14 cellular contexts compared by ENCODE assay signal in the genomic region with DNA sequence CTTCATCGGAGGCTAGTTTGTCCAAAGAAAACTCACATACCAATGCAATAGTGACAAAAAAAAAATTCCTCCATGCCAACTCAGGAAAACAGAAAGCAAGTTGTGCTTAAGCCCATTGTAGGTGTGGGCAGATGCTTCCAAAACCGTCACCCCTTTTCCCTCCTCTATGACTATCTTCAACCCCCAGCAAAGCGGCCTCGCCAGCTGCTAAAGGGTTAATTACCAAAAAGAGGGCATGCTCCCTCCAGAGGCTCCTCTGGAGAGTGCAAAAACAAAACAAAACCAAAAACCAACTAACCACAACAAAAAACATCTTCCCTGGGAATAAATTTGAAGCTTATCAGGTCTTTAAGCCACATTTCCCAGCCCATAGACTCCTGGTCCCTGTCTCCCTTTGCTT. TPM values are rescaled to one million over a fixed set of nuclear protein-coding genes. Genes with fewer than 3 reads are reported as not detected.
DNase-seq lines count a peak whose midpoint lies in the region; ATAC-seq and TF ChIP-seq lines count a peak whose summit lies in the region.
"Had no signal": no experiment of that assay in that cellular context is flagged by ENCODE, and none has a peak within 500 bp of the region (broad histone marks: within the 10 kb centered on the region; RNA-seq: fewer than 3 reads in every experiment).

No MANE protein-coding gene starts in this region.

- no peak for ATAC-seq in IMR-90 (ENCODE audit: low read depth)
- ATAC-seq in HG03025 (IDR thresholded peaks at IDR 0.05; ENCODE audit: low FRiP score, unreplicated experiment): no peak
- no peak for ATAC-seq in HG02610 (IDR thresholded peaks at IDR 0.05; ENCODE audit: unreplicated experiment)
- ATAC-seq: CD8-positive, alpha-beta T cell; stimulated activated naive CD8-positive, alpha-beta T cell treated with anti-CD3 and anti-CD28 coated beads, Interleukin-15, Interleukin-2, amounts not matched to agents 100 U/mL and 50 U/mL, for 24 hours had no signal

- peak overlapping the region; percentile 5 to 71; a peak in 1 of 4 replicates for H4K8ac ChIP-seq in IMR-90 (ENCODE audit: low read depth in 2 of 2, low read length in 2 of 2)

- in situ Hi-C loops in IMR-90 (cut with MboI; ENCODE audit: low sequenced_read_pairs): no loop called here

- peak; percentile 53 for TF ChIP-seq CTCF in IMR-90 (conservative IDR thresholded peaks at IDR 0.05; ENCODE audit: low read depth, low read length)

- H2BK120ac ChIP-seq in IMR-90 (ENCODE audit: low read depth, low read length): peak overlapping the region; percentile 75; the same call in 1 of the 2 replicates

- CTCF ChIA-PET in IMR-90 (lab: Yijun Ruan, JAX): interaction anchor here (0.9 to 3.6 kb wide), 4 partner anchors 9 to 49 kb away, joined by 3 to 27 read pairs (median 5); no protein-coding TSS in a partner anchor

- H3K56ac ChIP-seq in IMR-90 (ENCODE audit: extremely low read depth, insufficient read depth, low read length): peak overlapping the region; percentile 86

- H3K9me1 ChIP-seq in IMR-90 (ENCODE audit: insufficient read depth, low read length): peaks cover 24% of the 10 kb centered on the region

- peak overlapping the region; percentile 66 for H3K4me3 ChIP-seq in ACC112 (ENCODE audit: low read depth, low read length)
- peak overlapping the region; percentile 72 for H3K4me3 ChIP-seq in IMR-90 (ENCODE audit: insufficient read depth, low read depth, low read length)
- no peak overlapping the region for H3K4me3 ChIP-seq in mucosa of stomach (ENCODE audit: low read length)
- H3K4me3 ChIP-seq in effector memory CD4-positive, alpha-beta T cell (ENCODE audit: insufficient read depth, low read depth, low read length, poor library complexity, severe bottlenecking): no peak overlapping the region

- no TSS peak for BruUV-seq in IMR-90 (replicated peaks; lab: Mats Ljungman, UMichigan)

- intact Hi-C loops in IMR-90 (cut with micrococcal nuclease): no loop called here

- H2BK15ac ChIP-seq in IMR-90 (ENCODE audit: low read depth, low read length): peak overlapping the region; percentile 37; the same call in 2 of the 3 replicates

- H3K9ac ChIP-seq in IMR-90 (ENCODE audit: low read depth, low read length) (peak overlapping the region; percentile 94), mucosa of stomach (ENCODE audit: low read length) (peak overlapping the region; percentile 76)

- POLR2A ChIA-PET in IMR-90 (lab: Charles Lee; ENCODE audit: unreplicated experiment): interaction anchor here (0.8 to 2.9 kb wide), 3 partner anchors 37 to 49 kb away, joined by 3 to 24 read pairs (median 7); no protein-coding TSS in a partner anchor

- H2BK20ac ChIP-seq in IMR-90 (ENCODE audit: low read depth, low read length): no peak overlapping the region

- no peak overlapping the region for H2AFZ ChIP-seq in ACC112 (ENCODE audit: low read length, unreplicated experiment)
- no peak overlapping the region for H2AFZ ChIP-seq in IMR-90 (replicated peaks; ENCODE audit: low read length, poor library complexity)

- H3K9me3 ChIP-seq in IMR-90 (ENCODE audit: control insufficient read depth, insufficient read depth, low read length) (no peaks in the 10 kb centered on the region), mucosa of stomach (ENCODE audit: control insufficient read depth, low read length) (no peaks in the 10 kb centered on the region)
- H3K9me3 ChIP-seq in effector memory CD4-positive, alpha-beta T cell (ENCODE audit: control insufficient read depth, low read length): no peaks in the 10 kb centered on the region

- H4K91ac ChIP-seq in IMR-90 (ENCODE audit: insufficient read depth, low read depth, low read length): peak overlapping the region; percentile 83

- peak overlapping the region; percentile 97 for H2AK9ac ChIP-seq in IMR-90 (replicated peaks; ENCODE audit: low read depth, low read length, poor library complexity)

- H3K27me3 ChIP-seq in ACC112 (ENCODE audit: insufficient read depth, low read length): peaks cover 12% of the 10 kb centered on the region; the same call in 1 of the 2 replicates
- H3K27me3 ChIP-seq in IMR-90 (ENCODE audit: control insufficient read depth, insufficient read depth, low read length): no peaks in the 10 kb centered on the region
- peaks cover 33% of the 10 kb centered on the region for H3K27me3 ChIP-seq in mucosa of stomach (ENCODE audit: control insufficient read depth, insufficient read depth, low read length)
- H3K27me3 ChIP-seq in effector memory CD4-positive, alpha-beta T cell (replicated peaks; ENCODE audit: control insufficient read depth, insufficient read depth, low read length, poor library complexity, severe bottlenecking): peaks cover 9% of the 10 kb centered on the region

- H4K20me1 ChIP-seq in IMR-90 (ENCODE audit: insufficient read depth, low read length): peaks cover 23% of the 10 kb centered on the region

- H3K36me3 ChIP-seq in ACC112 (ENCODE audit: insufficient read depth, low read length) (no peaks in the 10 kb centered on the region), IMR-90 (ENCODE audit: control insufficient read depth, insufficient read depth, low read length) (peaks cover 3% of the 10 kb centered on the region; the same call in 1 of the 2 replicates), mucosa of stomach (ENCODE audit: control insufficient read depth, insufficient read depth, low read length) (no peaks in the 10 kb centered on the region)
- H3K36me3 ChIP-seq in effector memory CD4-positive, alpha-beta T cell (ENCODE audit: control insufficient read depth, insufficient read depth, low read length): no peaks in the 10 kb centered on the region

- H3K79me1 ChIP-seq in IMR-90 (ENCODE audit: low read depth in 1 of 2, low read length in 2 of 2): peaks cover 17 to 62% of the 10 kb centered on the region in 2 experiments

- H4K5ac ChIP-seq in IMR-90 (ENCODE audit: low read depth, low read length): peak overlapping the region; percentile 1; the same call in 1 of the 2 replicates

- peak overlapping the region; percentile 95 for H3K14ac ChIP-seq in IMR-90 (replicated peaks; ENCODE audit: low read depth, low read length)

- H2AK5ac ChIP-seq in IMR-90 (ENCODE audit: low read depth, low read length): peak overlapping the region; percentile 94

- H3K23ac ChIP-seq in IMR-90 (ENCODE audit: low read depth, low read length): peak overlapping the region; percentile 99

- H3K4ac ChIP-seq in IMR-90 (ENCODE audit: low read depth, low read length): peak overlapping the region; percentile 89

- no CpG with 5 or more reads among the region's 4 CpGs for WGBS in IMR-90 (ENCODE audit: extremely low coverage in 2 of 2, insufficient read length in 1 of 2), 2 experiments

- dilution Hi-C loops in IMR-90 (cut with HindIII; ENCODE audit: low sequenced_read_pairs, unreplicated experiment): no loop called here

- peak overlapping the region; percentile 79 for H2BK5ac ChIP-seq in IMR-90 (ENCODE audit: low read depth, low read length, poor library complexity, severe bottlenecking)

- peak overlapping the region; percentile 83 for H3K18ac ChIP-seq in IMR-90 (ENCODE audit: low read depth, low read length)

- H3K27ac ChIP-seq in ACC112 (ENCODE audit: low read depth, low read length) (no peak overlapping the region), IMR-90 (ENCODE audit: insufficient read depth, low read length) (peak overlapping the region; percentile 76; the same call in 1 of the 2 replicates)
- no peak overlapping the region for H3K27ac ChIP-seq in effector memory CD4-positive, alpha-beta T cell (ENCODE audit: insufficient read depth, low read length, poor library complexity, severe bottlenecking)
- H3K27ac ChIP-seq: HL-60 had no signal

- DNase-seq in IMR-90 (no peak), ecto neural progenitor cell (ENCODE audit: low spot score) (peak; percentile 54), NCI-H128 (lab: John Stamatoyannopoulos, UW; ENCODE audit: unreplicated experiment) (no peak)
- no peak for DNase-seq in effector memory CD4-positive, alpha-beta T cell
- DNase-seq: activated CD4-positive, alpha-beta T cell treated with anti-CD3 and anti-CD28 coated beads for 4 hours; CD8-positive, alpha-beta T cell; dermis blood vessel endothelial cell; NCI-H748 treated with DMSO at 0.1 percent for 48 hours; stimulated activated naive CD8-positive, alpha-beta T cell treated with anti-CD3 and anti-CD28 coated beads, Interleukin-15, Interleukin-2, amounts not matched to agents 100 U/mL and 50 U/mL, for 24 hours had no signal

- H3K79me2 ChIP-seq in ACC112 (ENCODE audit: control insufficient read depth, insufficient read depth, low read length, unreplicated experiment): no peaks in the 10 kb centered on the region

- H3K4me1 ChIP-seq in ACC112 (ENCODE audit: control insufficient read depth, insufficient read depth, low read length, unreplicated experiment): peaks cover 23% of the 10 kb centered on the region
- peaks cover 28% of the 10 kb centered on the region for H3K4me1 ChIP-seq in IMR-90 (ENCODE audit: control insufficient read depth, insufficient read depth, low read length)
- H3K4me1 ChIP-seq in mucosa of stomach (ENCODE audit: control insufficient read depth, insufficient read depth, low read length): peaks cover 10% of the 10 kb centered on the region
- H3K4me1 ChIP-seq in effector memory CD4-positive, alpha-beta T cell (ENCODE audit: control insufficient read depth, insufficient read depth, low read length, poor library complexity, severe bottlenecking): no peaks in the 10 kb centered on the region

- TF ChIP-seq RAD21 in IMR-90 (IDR thresholded peaks at IDR 0.05; ENCODE audit: low read length): peak; percentile 43

- TF ChIP-seq POLR2A in IMR-90 (IDR thresholded peaks at IDR 0.05; ENCODE audit: low read depth, low read length): no peak

- H3K4me2 ChIP-seq in IMR-90 (ENCODE audit: low read depth, low read length): peak overlapping the region; percentile 73

TF ChIP-seq in IMR-90, 13 proteins besides CTCF, POLR2A, EP300 and RAD21 (continues in another document):
- TF ChIP-seq SMC3 (IDR thresholded peaks at IDR 0.05; ENCODE audit: low read depth, low read length) (peak; percentile 54), MXI1 (IDR thresholded peaks at IDR 0.05; ENCODE audit: borderline replicate concordance, low read depth, low read length) (no peak)

RNA-seq across cellular contexts. Expression of gene LMOD1, which starts 1.2 kb away (rescaled TPM):
- total RNA-seq in IMR-90 (2012; rRNA removed): 44.4 and 53.2 TPM in 2 replicates
- 48.6 and 51.7 TPM in 2 replicates for polyA plus RNA-seq in IMR-90 (2012; rRNA removed)
- polyA plus RNA-seq in IMR-90 (2012; cell fraction: cytosol; rRNA removed): 25.9 and 44.1 TPM in 2 replicates
- polyA plus RNA-seq in IMR-90 (2012; cell fraction: nucleus; rRNA removed; ENCODE audit: low replicate concordance): 52.3 and 60.1 TPM in 2 replicates
- total RNA-seq: CD8-positive, alpha-beta T cell had no signal

RNA-seq across cellular contexts. Expression of gene TIMM17A, which starts 10.1 kb away (rescaled TPM):
- total RNA-seq in IMR-90 (2012; rRNA removed): 87.3 and 114 TPM in 2 replicates
- 66.4 and 80.4 TPM in 2 replicates for polyA plus RNA-seq in IMR-90 (2012; rRNA removed)
- 12.3 and 24.1 TPM in 2 replicates for polyA plus RNA-seq in IMR-90 (2012; cell fraction: cytosol; rRNA removed)
- polyA plus RNA-seq in IMR-90 (2012; cell fraction: nucleus; rRNA removed; ENCODE audit: low replicate concordance): 11.6 and 52.0 TPM in 2 replicates

RNA-seq across cellular contexts. Expression of gene RNPEP, which starts 37.3 kb away (rescaled TPM):
- total RNA-seq in IMR-90 (2012; rRNA removed): 39.7 and 49.8 TPM in 2 replicates
- 57.3 and 75.4 TPM in 2 replicates for polyA plus RNA-seq in IMR-90 (2012; rRNA removed)
- 51.9 and 58.2 TPM in 2 replicates for polyA plus RNA-seq in IMR-90 (2012; cell fraction: cytosol; rRNA removed)
- polyA plus RNA-seq in IMR-90 (2012; cell fraction: nucleus; rRNA removed; ENCODE audit: low replicate concordance): 61.4 and 80.2 TPM in 2 replicates

RNA-seq across cellular contexts. Expression of gene SHISA4, which starts 56.5 kb away (rescaled TPM):
- 10.0 and 11.1 TPM in 2 replicates for total RNA-seq in IMR-90 (2012; rRNA removed)
- polyA plus RNA-seq in IMR-90 (2012; rRNA removed): 34.8 and 47.8 TPM in 2 replicates
- 29.9 and 53.0 TPM in 2 replicates for polyA plus RNA-seq in IMR-90 (2012; cell fraction: cytosol; rRNA removed)
- polyA plus RNA-seq in IMR-90 (2012; cell fraction: nucleus; rRNA removed; ENCODE audit: low replicate concordance): 15.0 and 28.3 TPM in 2 replicates
- total RNA-seq: CD8-positive, alpha-beta T cell had no signal

Comparison
In these comparisons a context has a peak if more than half of its experiments do, and no peak if none do; other contexts are left out.
1. H3K4me3 ChIP-seq: peak in ACC112 (single experiment) and IMR-90 (single experiment); none in mucosa of stomach (single experiment) and effector memory CD4-positive, alpha-beta T cell (single experiment).